ENCODE assay signal across 18 cellular contexts in genomic region chr2:233039217-233040173, GRCh38. TPM values are rescaled to one million over a fixed set of nuclear protein-coding genes. Genes with fewer than 3 reads are reported as not detected.
DNase-seq lines count a peak whose midpoint lies in the region; ATAC-seq lines count a peak whose summit lies in the region.
"Had no signal": no experiment of that assay in that cellular context is flagged by ENCODE, and none has a peak within 500 bp of the region (broad histone marks: within the 10 kb centered on the region; RNA-seq: fewer than 3 reads in every experiment).

No MANE protein-coding gene starts in this region.

- peak overlapping the region; percentile 8 for H3K27ac Mint-ChIP-seq in stimulated activated memory B cell treated with anti-CD40 and anti-IgM and Interleukin-4, amounts not matched to agents 10 μg/mL and 1 μg/mL and 100 μg/mL, for 72 hours
- H3K27ac Mint-ChIP-seq: HFFc6 had no signal

- H3K4me3 Mint-ChIP-seq in stimulated activated memory B cell treated with anti-CD40 and anti-IgM and Interleukin-4, amounts not matched to agents 10 μg/mL and 1 μg/mL and 100 μg/mL, for 72 hours, result no peak overlapping the region
- H3K4me3 Mint-ChIP-seq: CD14-positive monocyte, HFFc6 had no signal

- DNase-seq in M059J (ENCODE audit: low read depth) (peak; percentile 35), caudate nucleus (lab: John Stamatoyannopoulos, UW) (peak in 3 of 61 donors; percentile 51 to 63 (median 55)), mesenteric fat pad (ENCODE audit: low spot score) (peak; percentile 80), left ventricle myocardium superior (no peak)
- DNase-seq: COR-L47, DMS153, HFFc6, NCI-H187 treated with DMSO at 0.1 percent for 48 hours, NCI-H446 treated with DMSO at 0.1 percent for 48 hours, NCI-H82 had no signal

- no peak for ATAC-seq in stimulated activated memory B cell treated with anti-CD40 and anti-IgM and Interleukin-4, amounts not matched to agents 10 μg/mL and 1 μg/mL and 100 μg/mL, for 72 hours
- ATAC-seq in HG03097 (IDR thresholded peaks at IDR 0.05; ENCODE audit: low FRiP score, unreplicated experiment) (no peak), HG03571 (IDR thresholded peaks at IDR 0.05; ENCODE audit: unreplicated experiment) (no peak), left ventricle myocardium superior (no peak)
- ATAC-seq: Panc1 had no signal

- peak overlapping the region; percentile 84 for H3K27ac ChIP-seq in caudate nucleus (ENCODE audit: low read depth, low read length)
- H3K27ac ChIP-seq: KMS-11 had no signal

- H3K4me1 Mint-ChIP-seq in stimulated activated memory B cell treated with anti-CD40 and anti-IgM and Interleukin-4, amounts not matched to agents 10 μg/mL and 1 μg/mL and 100 μg/mL, for 72 hours, result peaks cover 7% of the 10 kb centered on the region

- H3K27me3 Mint-ChIP-seq in stimulated activated memory B cell treated with anti-CD40 and anti-IgM and Interleukin-4, amounts not matched to agents 10 μg/mL and 1 μg/mL and 100 μg/mL, for 72 hours, result peaks cover 12% of the 10 kb centered on the region

- intact Hi-C loops in left ventricle myocardium superior (cut with micrococcal nuclease), result no loop called here

- H3K36me3 Mint-ChIP-seq in stimulated activated memory B cell treated with anti-CD40 and anti-IgM and Interleukin-4, amounts not matched to agents 10 μg/mL and 1 μg/mL and 100 μg/mL, for 72 hours, result no peaks in the 10 kb centered on the region
- H3K36me3 Mint-ChIP-seq: CD14-positive monocyte had no signal

- no peaks in the 10 kb centered on the region for H3K9me3 Mint-ChIP-seq in stimulated activated memory B cell treated with anti-CD40 and anti-IgM and Interleukin-4, amounts not matched to agents 10 μg/mL and 1 μg/mL and 100 μg/mL, for 72 hours
- H3K9me3 Mint-ChIP-seq: CD14-positive monocyte had no signal

RNA-seq across cellular contexts. Expression of gene NEU2, which starts 7.0 kb away (rescaled TPM):
- total RNA-seq in M059J (2014; rRNA removed; shearing (Covaris generic)), result not detected in 2 replicates
- total RNA-seq in mesenteric fat pad, result not detected
- not detected for total RNA-seq in left ventricle myocardium superior
- total RNA-seq: A673, H4, HFFc6 had no signal

RNA-seq across cellular contexts. Expression of gene INPP5D, which starts 20.6 kb away (rescaled TPM):
- not detected in 2 replicates for total RNA-seq in M059J (2014; rRNA removed; shearing (Covaris generic))
- total RNA-seq in mesenteric fat pad (28.8 TPM), left ventricle myocardium superior (5.8 TPM)

RNA-seq across cellular contexts. Expression of gene NGEF, which starts 26.4 kb away (rescaled TPM):
- 3.5 and 7.8 TPM in 2 replicates for total RNA-seq in M059J (2014; rRNA removed; shearing (Covaris generic))
- total RNA-seq in mesenteric fat pad (0.35 TPM), left ventricle myocardium superior (not detected)
